In genomic region chr4:187547281-187547680, GRCh38 we compare ENCODE assay signal across 23 cellular contexts.
DNase-seq lines count a peak whose midpoint lies in the region; ATAC-seq, FAIRE-seq and TF ChIP-seq lines count a peak whose summit lies in the region.
"Had no signal": no experiment of that assay in that cellular context is flagged by ENCODE, and none has a peak within 500 bp of the region (broad histone marks: within the 10 kb centered on the region; RNA-seq: fewer than 3 reads in every experiment).

No MANE protein-coding gene starts in this region.

- H3K4me1 ChIP-seq in astrocyte (ENCODE audit: insufficient read depth, low read length) (no peaks in the 10 kb centered on the region), foreskin keratinocyte (peaks cover 25% of the 10 kb centered on the region), osteoblast (ENCODE audit: insufficient read depth, low read length) (peaks cover 4% of the 10 kb centered on the region), colonic mucosa (no peaks in the 10 kb centered on the region)

- H2AFZ ChIP-seq in astrocyte (ENCODE audit: low read depth, low read length) (peak overlapping the region; percentile 24), osteoblast (ENCODE audit: low read length) (peak overlapping the region; percentile 73)

- ATAC-seq in foreskin keratinocyte = peak; percentile 43
- no peak for ATAC-seq in activated CD4-positive, CD25-positive, alpha-beta regulatory T cell treated with anti-CD3 and anti-CD28 coated beads, Interleukin-2, amount 50 U/mL, for 24 hours
- ATAC-seq: right cardiac atrium, WTC11 had no signal

- intact Hi-C loops in Calu3 (cut with micrococcal nuclease; ENCODE audit: unreplicated experiment) (no loop called here), colonic mucosa (cut with DNase I) (no loop called here)

- CTCF ChIA-PET in Calu3 (lab: Charles Lee) = interaction anchor here (1.1 kb wide), 1 partner anchor 59 kb away, joined by 3 read pairs; no protein-coding TSS in a partner anchor

- H3K27ac ChIP-seq in astrocyte (ENCODE audit: low read depth, low read length) (no peak overlapping the region), foreskin keratinocyte (no peak overlapping the region), osteoblast (ENCODE audit: low read depth, low read length) (no peak overlapping the region), colonic mucosa (no peak overlapping the region)
- H3K27ac ChIP-seq: BLaER1 treated with 17β-estradiol and CSF1 and Interleukin-3, amounts not matched to agents 10 nM and 100 nM; esophagus squamous epithelium had no signal

- H3K27me3 Mint-ChIP-seq in Calu3 (ENCODE audit: unreplicated experiment) (no peaks in the 10 kb centered on the region), astrocyte (ENCODE audit: low read depth, unreplicated experiment) (no peaks in the 10 kb centered on the region)
- H3K27me3 Mint-ChIP-seq: central memory CD8-positive, alpha-beta T cell had no signal

- H3K36me3 ChIP-seq in astrocyte (ENCODE audit: insufficient read depth, low read length) (no peaks in the 10 kb centered on the region), osteoblast (ENCODE audit: insufficient read depth, low read length) (no peaks in the 10 kb centered on the region), colonic mucosa (no peaks in the 10 kb centered on the region)
- H3K36me3 ChIP-seq: BLaER1 treated with 17β-estradiol and CSF1 and Interleukin-3, amounts not matched to agents 10 nM and 100 nM; esophagus squamous epithelium had no signal

- H3K4me3 Mint-ChIP-seq in Calu3 (ENCODE audit: low read depth, unreplicated experiment) (no peak overlapping the region), astrocyte (ENCODE audit: unreplicated experiment) (no peak overlapping the region)
- H3K4me3 Mint-ChIP-seq: central memory CD8-positive, alpha-beta T cell; WTC11 had no signal

- H3K9me3 ChIP-seq in astrocyte (ENCODE audit: insufficient read depth, low read depth, low read length) (no peaks in the 10 kb centered on the region), osteoblast (ENCODE audit: low read depth, low read length) (no peaks in the 10 kb centered on the region), colonic mucosa (no peaks in the 10 kb centered on the region)
- H3K9me3 ChIP-seq: esophagus squamous epithelium had no signal

- no peak overlapping the region for H3K4me2 ChIP-seq in astrocyte (ENCODE audit: low read length)
- peak overlapping the region; percentile 39 for H3K4me2 ChIP-seq in osteoblast (ENCODE audit: insufficient read depth, low read length)
- H3K4me2 ChIP-seq: BLaER1 treated with 17β-estradiol and CSF1 and Interleukin-3, amounts not matched to agents 10 nM and 100 nM had no signal

- BruUV-seq in Calu3 (replicated peaks; lab: Mats Ljungman, UMichigan) = no TSS peak

- no peaks in the 10 kb centered on the region for H3K27me3 ChIP-seq in astrocyte (ENCODE audit: insufficient read depth, low read length)
- no peaks in the 10 kb centered on the region for H3K27me3 ChIP-seq in foreskin keratinocyte
- H3K27me3 ChIP-seq in osteoblast (ENCODE audit: insufficient read depth, low read length) = no peaks in the 10 kb centered on the region
- H3K27me3 ChIP-seq in colonic mucosa = no peaks in the 10 kb centered on the region
- H3K27me3 ChIP-seq: BLaER1 treated with 17β-estradiol and CSF1 and Interleukin-3, amounts not matched to agents 10 nM and 100 nM; esophagus squamous epithelium had no signal

- H3K27ac Mint-ChIP-seq in Calu3 (ENCODE audit: unreplicated experiment) (peak overlapping the region; percentile 67), astrocyte (ENCODE audit: unreplicated experiment) (no peak overlapping the region)
- H3K27ac Mint-ChIP-seq: WTC11 had no signal

- no peak for TF ChIP-seq CTCF in Calu3 (IDR thresholded peaks at IDR 0.05; ENCODE audit: unreplicated experiment)
- TF ChIP-seq CTCF in astrocyte (IDR thresholded peaks at IDR 0.05; ENCODE audit: insufficient read depth, low read depth, low read length) = no peak
- TF ChIP-seq CTCF in foreskin keratinocyte (conservative IDR thresholded peaks at IDR 0.05) = no peak
- no peak for TF ChIP-seq CTCF in osteoblast (IDR thresholded peaks at IDR 0.05; ENCODE audit: extremely low read depth, low read depth, low read length)
- no peak for TF ChIP-seq CTCF in colonic mucosa (IDR thresholded peaks at IDR 0.05)

- DNase-seq in Calu3 (peak; percentile 30), astrocyte (ENCODE audit: low read depth) (no peak), foreskin keratinocyte (peak in 1 of 2 donors; percentile 65), osteoblast (ENCODE audit: insufficient read length, low spot score, missing footprints) (no peak), colonic mucosa (no peak), HT-29 (ENCODE audit: low spot score) (no peak), NCI-H774 (lab: John Stamatoyannopoulos, UW) (no peak)
- DNase-seq: activated CD4-positive, alpha-beta T cell treated with anti-CD3 and anti-CD28 coated beads, Interleukin-2, amount 50 U/mL, for 48 hours; activated effector memory CD4-positive, alpha-beta T cell treated with anti-CD3 and anti-CD28 coated beads, Interleukin-2, amount 50 U/mL, for 16 hours; esophagus squamous epithelium; head of caudate nucleus; KBM-7; occipital lobe; right cardiac atrium; stimulated activated CD4-positive, alpha-beta T cell treated with anti-CD3 and anti-CD28 coated beads, Interleukin-15, amount 100 ng/mL, for 24 hours; T-helper 9 cell had no signal

- no peaks in the 10 kb centered on the region for H4K20me1 ChIP-seq in astrocyte (ENCODE audit: insufficient read depth, low read length)
- no peaks in the 10 kb centered on the region for H4K20me1 ChIP-seq in osteoblast (ENCODE audit: insufficient read depth, low read length)
- H4K20me1 ChIP-seq: BLaER1 treated with 17β-estradiol and CSF1 and Interleukin-3, amounts not matched to agents 10 nM and 100 nM had no signal

- no peak for FAIRE-seq in astrocyte (lab: Jason Lieb, UNC)
- FAIRE-seq: D721Med, RCC 7860 had no signal

- H3K36me3 Mint-ChIP-seq in Calu3 (ENCODE audit: insufficient read depth, unreplicated experiment) = no peaks in the 10 kb centered on the region
- H3K36me3 Mint-ChIP-seq in astrocyte (ENCODE audit: low read depth, unreplicated experiment) = no peaks in the 10 kb centered on the region
- H3K36me3 Mint-ChIP-seq: WTC11 had no signal

- H3K4me1 Mint-ChIP-seq in Calu3 (ENCODE audit: low read depth, unreplicated experiment) (peaks cover 26% of the 10 kb centered on the region), astrocyte (ENCODE audit: low read depth, unreplicated experiment) (peaks cover 5% of the 10 kb centered on the region)
- H3K4me1 Mint-ChIP-seq: central memory CD8-positive, alpha-beta T cell had no signal

- H3K9me3 Mint-ChIP-seq in Calu3 (ENCODE audit: low read depth, unreplicated experiment) = no peaks in the 10 kb centered on the region
- H3K9me3 Mint-ChIP-seq in astrocyte (ENCODE audit: unreplicated experiment) = peaks cover 2% of the 10 kb centered on the region

- H3K79me2 ChIP-seq in astrocyte (ENCODE audit: insufficient read depth, low read length) = no peaks in the 10 kb centered on the region
- H3K79me2 ChIP-seq in osteoblast (ENCODE audit: insufficient read depth, low read length) = no peaks in the 10 kb centered on the region

- H3K4me3 ChIP-seq in astrocyte (ENCODE audit: insufficient read depth, low read depth, low read length) (no peak overlapping the region), osteoblast (ENCODE audit: insufficient read depth, low read length) (peak overlapping the region; percentile 13), colonic mucosa (no peak overlapping the region)
- H3K4me3 ChIP-seq: BLaER1 treated with 17β-estradiol and CSF1 and Interleukin-3, amounts not matched to agents 10 nM and 100 nM; esophagus squamous epithelium; lung had no signal

- H3K9ac ChIP-seq in astrocyte (ENCODE audit: low read length) = no peak overlapping the region
- H3K9ac ChIP-seq in colonic mucosa (ENCODE audit: low read depth in 2 of 2, low read length in 2 of 2) = no peak overlapping the region
- H3K9ac ChIP-seq: BLaER1 treated with 17β-estradiol and CSF1 and Interleukin-3, amounts not matched to agents 10 nM and 100 nM had no signal
